8 cellular contexts compared by ENCODE assay signal in the genomic region with DNA sequence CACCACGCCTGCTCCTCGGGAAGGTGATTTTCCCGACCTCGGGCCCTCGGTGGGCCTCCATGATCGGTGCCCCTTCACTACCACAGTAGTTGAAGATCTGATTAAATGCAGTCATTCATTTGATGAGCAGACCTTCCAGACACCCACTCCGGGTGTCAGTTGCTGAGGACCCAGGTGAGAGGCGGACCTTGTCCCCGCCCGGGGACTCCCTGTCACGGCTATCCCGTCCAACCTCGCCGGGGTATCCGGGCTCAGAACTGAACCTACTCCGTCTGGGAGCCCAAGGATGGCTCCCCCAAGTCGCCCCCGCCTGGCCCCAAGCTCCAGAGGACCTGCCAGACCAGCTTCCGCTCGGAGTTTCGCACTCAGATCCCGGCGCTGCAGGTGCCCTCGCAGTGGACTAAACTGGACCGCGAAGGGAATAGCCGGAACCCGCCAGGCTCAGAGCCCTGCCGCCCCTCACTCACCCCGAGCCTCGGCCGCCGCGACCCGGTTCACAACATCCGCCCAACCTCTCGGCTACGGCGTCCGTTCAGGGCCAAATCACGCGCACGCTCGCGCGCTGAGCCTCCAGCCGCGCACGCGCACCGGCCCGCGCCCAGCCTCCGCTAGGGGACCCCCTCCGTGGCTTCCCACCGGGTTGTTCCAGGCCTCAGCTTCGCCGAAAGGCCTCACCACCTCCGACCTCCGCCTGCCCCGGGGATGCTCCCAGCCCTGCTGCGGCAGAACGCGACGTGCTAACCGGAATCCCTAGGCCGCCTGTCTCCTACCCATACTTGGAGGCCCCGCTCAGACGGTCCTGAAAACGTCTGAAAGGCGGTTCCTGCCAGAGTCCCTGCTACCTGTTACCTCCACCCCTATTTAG. TPM values are rescaled to one million over a fixed set of nuclear protein-coding genes. Genes with fewer than 3 reads are reported as not detected.
DNase-seq lines count a peak whose midpoint lies in the region; ATAC-seq and TF ChIP-seq lines count a peak whose summit lies in the region.

No MANE protein-coding gene starts in this region.

- peak overlapping the region; percentile 86 for H3K27ac ChIP-seq in IMR-90 (ENCODE audit: insufficient read depth, low read length)
- peak overlapping the region; percentile 39 for H3K27ac ChIP-seq in OCI-LY3 (ENCODE audit: low read length)

- H3K4ac ChIP-seq in IMR-90 (ENCODE audit: low read depth, low read length) = peak overlapping the region; percentile 91

- H3K27me3 ChIP-seq in IMR-90 (ENCODE audit: control insufficient read depth, insufficient read depth, low read length) (no peaks in the 10 kb centered on the region), OCI-LY3 (ENCODE audit: low read depth, low read length) (no peaks in the 10 kb centered on the region), mucosa of stomach (ENCODE audit: control insufficient read depth, insufficient read depth, low read length) (no peaks in the 10 kb centered on the region)

- H2BK20ac ChIP-seq in IMR-90 (ENCODE audit: low read depth, low read length) = no peak overlapping the region

- peak overlapping the region; percentile 13; the same call in 1 of the 3 replicates for H2BK15ac ChIP-seq in IMR-90 (ENCODE audit: low read depth, low read length)

- peak overlapping the region; percentile 74 for H3K4me3 ChIP-seq in IMR-90 (ENCODE audit: insufficient read depth, low read depth, low read length)
- peak overlapping the region; percentile 80 for H3K4me3 ChIP-seq in OCI-LY3 (ENCODE audit: low read length)
- H3K4me3 ChIP-seq in mucosa of stomach (ENCODE audit: low read length) = peak overlapping the region; percentile 98

- H4K20me1 ChIP-seq in IMR-90 (ENCODE audit: insufficient read depth, low read length) (no peaks in the 10 kb centered on the region; the same call in 1 of the 2 replicates), OCI-LY3 (ENCODE audit: insufficient read depth, low read length) (no peaks in the 10 kb centered on the region)

- peaks cover 19% of the 10 kb centered on the region for H3K79me2 ChIP-seq in OCI-LY3 (ENCODE audit: low read length)

- CTCF ChIA-PET in IMR-90 (lab: Yijun Ruan, JAX) = no interaction called here

- in situ Hi-C loops in IMR-90 (cut with MboI; ENCODE audit: low sequenced_read_pairs) = no loop called here

- DNase-seq in DMS153 treated with DMSO at 0.1 percent for 48 hours (lab: John Stamatoyannopoulos, UW; ENCODE audit: unreplicated experiment) = peak; percentile 99
- DNase-seq in IMR-90 = peak; percentile 92
- DNase-seq in activated T-cell treated with anti-CD3 and anti-CD28 coated beads for 4 hours = peak; percentile 99
- DNase-seq in stimulated activated CD8-positive, alpha-beta memory T cell treated with anti-CD3 and anti-CD28 coated beads, Interleukin-4, amount 100 ng/mL, for 4 hours (ENCODE audit: low read depth in 2 of 2, low spot score in 1 of 2) = peak; percentile 97 to 99

- peak overlapping the region; percentile 89 for H3K9ac ChIP-seq in IMR-90 (ENCODE audit: low read depth, low read length)
- H3K9ac ChIP-seq in OCI-LY3 (ENCODE audit: low read length) = peak overlapping the region; percentile 79
- peak overlapping the region; percentile 98 for H3K9ac ChIP-seq in mucosa of stomach (ENCODE audit: low read length)

- peak overlapping the region; percentile 99 for H4K5ac ChIP-seq in IMR-90 (ENCODE audit: low read depth, low read length)

- TF ChIP-seq RAD21 in IMR-90 (IDR thresholded peaks at IDR 0.05; ENCODE audit: low read length) = peak; percentile 16

- peak overlapping the region; percentile 74 for H2AK9ac ChIP-seq in IMR-90 (replicated peaks; ENCODE audit: low read depth, low read length, poor library complexity)

- peak overlapping the region; percentile 27 for H2AK5ac ChIP-seq in IMR-90 (ENCODE audit: low read depth, low read length)

- H3K18ac ChIP-seq in IMR-90 (ENCODE audit: low read depth, low read length) = peak overlapping the region; percentile 82

- peak overlapping the region; percentile 85 for H2BK5ac ChIP-seq in IMR-90 (ENCODE audit: low read depth, low read length, poor library complexity, severe bottlenecking)

- peak overlapping the region; percentile 85 for H3K14ac ChIP-seq in IMR-90 (replicated peaks; ENCODE audit: low read depth, low read length)

- peak; percentile 69; the same call in 1 of the 2 replicates for TF ChIP-seq POLR2A in IMR-90 (IDR thresholded peaks at IDR 0.05; ENCODE audit: low read depth, low read length)

- ATAC-seq in GM21576 (IDR thresholded peaks at IDR 0.05; ENCODE audit: unreplicated experiment) (peak; percentile 76), IMR-90 (ENCODE audit: low read depth) (peak; percentile 96), esophagus mucosa (peak; percentile 79)

- peak overlapping the region; percentile 97 to 99 for H4K8ac ChIP-seq in IMR-90 (ENCODE audit: low read depth in 2 of 2, low read length in 2 of 2)

- peak overlapping the region; percentile 95 for H4K91ac ChIP-seq in IMR-90 (ENCODE audit: insufficient read depth, low read depth, low read length)

- no TSS peak for BruUV-seq in IMR-90 (replicated peaks; lab: Mats Ljungman, UMichigan)

- TF ChIP-seq CTCF in IMR-90 (conservative IDR thresholded peaks at IDR 0.05; ENCODE audit: low read depth, low read length) = peak; percentile 50
- TF ChIP-seq CTCF in OCI-LY3 (IDR thresholded peaks at IDR 0.05; ENCODE audit: low read depth, low read length) = peak; percentile 48

- 3% methylated on average over 55 of the region's 71 CpGs; no CpG with 5 or more reads in 1 of the 2 experiments for WGBS in IMR-90 (ENCODE audit: extremely low coverage in 2 of 2, insufficient read length in 1 of 2), 2 experiments

- peak overlapping the region; percentile 87 for H3K4me2 ChIP-seq in IMR-90 (ENCODE audit: low read depth, low read length)
- peak overlapping the region; percentile 61 for H3K4me2 ChIP-seq in OCI-LY3 (ENCODE audit: low read length)

- peak overlapping the region; percentile 68; the same call in 1 of the 2 replicates for H2BK120ac ChIP-seq in IMR-90 (ENCODE audit: low read depth, low read length)

- H3K9me1 ChIP-seq in IMR-90 (ENCODE audit: insufficient read depth, low read length) = peaks cover 2% of the 10 kb centered on the region; the same call in 1 of the 2 replicates

- peak overlapping the region; percentile 76 for H3K56ac ChIP-seq in IMR-90 (ENCODE audit: extremely low read depth, insufficient read depth, low read length)

- no peaks in the 10 kb centered on the region for H3K9me3 ChIP-seq in IMR-90 (ENCODE audit: control insufficient read depth, insufficient read depth, low read length)
- H3K9me3 ChIP-seq in OCI-LY3 (ENCODE audit: insufficient read depth, low read length) = no peaks in the 10 kb centered on the region
- H3K9me3 ChIP-seq in mucosa of stomach (ENCODE audit: control insufficient read depth, low read length) = no peaks in the 10 kb centered on the region

- dilution Hi-C loops in IMR-90 (cut with HindIII; ENCODE audit: low sequenced_read_pairs, unreplicated experiment) = no loop called here

- intact Hi-C loops in IMR-90 (cut with micrococcal nuclease) = no loop called here

- peak overlapping the region; percentile 56; the same call in 1 of the 2 replicates for H3K23ac ChIP-seq in IMR-90 (ENCODE audit: low read depth, low read length)

- peaks cover 8% of the 10 kb centered on the region for H3K4me1 ChIP-seq in IMR-90 (ENCODE audit: control insufficient read depth, insufficient read depth, low read length)
- peaks cover 15% of the 10 kb centered on the region for H3K4me1 ChIP-seq in OCI-LY3 (ENCODE audit: low read length)
- H3K4me1 ChIP-seq in mucosa of stomach (ENCODE audit: control insufficient read depth, insufficient read depth, low read length) = peaks cover 24% of the 10 kb centered on the region

- POLR2A ChIA-PET in IMR-90 (lab: Charles Lee; ENCODE audit: unreplicated experiment) = no interaction called here

- H3K36me3 ChIP-seq in IMR-90 (ENCODE audit: control insufficient read depth, insufficient read depth, low read length) (no peaks in the 10 kb centered on the region), OCI-LY3 (replicated peaks; ENCODE audit: low read depth, low read length) (no peaks in the 10 kb centered on the region), mucosa of stomach (ENCODE audit: control insufficient read depth, insufficient read depth, low read length) (no peaks in the 10 kb centered on the region)

- H3K79me1 ChIP-seq in IMR-90 (ENCODE audit: low read depth in 1 of 2, low read length in 2 of 2) = peaks cover 18 to 37% of the 10 kb centered on the region in 2 experiments

- H2AFZ ChIP-seq in IMR-90 (replicated peaks; ENCODE audit: low read length, poor library complexity) (peak overlapping the region; percentile 96), OCI-LY3 (ENCODE audit: low read depth, low read length) (peak overlapping the region; percentile 75)

TF ChIP-seq in IMR-90, 13 proteins besides CTCF, POLR2A, EP300 and RAD21 (continues in another document):
- TF ChIP-seq CHD1 (IDR thresholded peaks at IDR 0.05; ENCODE audit: low read depth, low read length) = peak; percentile 85
- TF ChIP-seq RFX5 (IDR thresholded peaks at IDR 0.05; ENCODE audit: low read depth, low read length) = no peak
- peak; percentile 90 for TF ChIP-seq MXI1 (IDR thresholded peaks at IDR 0.05; ENCODE audit: borderline replicate concordance, low read depth, low read length)
- TF ChIP-seq MAZ (IDR thresholded peaks at IDR 0.05; ENCODE audit: borderline replicate concordance, low read depth, low read length) = peak; percentile 84; the same call in 1 of the 2 replicates
- TF ChIP-seq SMC3 (IDR thresholded peaks at IDR 0.05; ENCODE audit: low read depth, low read length) = 0 out of 2 replicates have a peak, but pooled peaks have one; percentile 4
- TF ChIP-seq BHLHE40 (IDR thresholded peaks at IDR 0.05; ENCODE audit: low read depth, low read length) = peak; percentile 74
- no peak for TF ChIP-seq CEBPB (IDR thresholded peaks at IDR 0.05; ENCODE audit: low read depth, low read length)
- TF ChIP-seq USF2 (IDR thresholded peaks at IDR 0.05; ENCODE audit: low read depth, low read length) = peak; percentile 30; the same call in 1 of the 2 replicates
- no peak for TF ChIP-seq NFE2L2 (IDR thresholded peaks at IDR 0.05; ENCODE audit: low read depth, low read length)

RNA-seq across cellular contexts. Expression of gene RNU1-3, which starts 22.3 kb away (rescaled TPM):
- total RNA-seq in IMR-90 (2012; rRNA removed) = under 0.01 TPM in 2 replicates
- not detected in 2 replicates for polyA plus RNA-seq in IMR-90 (2012; rRNA removed)
- polyA plus RNA-seq in IMR-90 (2012; cell fraction: cytosol; rRNA removed) = not detected in 2 replicates
- polyA plus RNA-seq in IMR-90 (2012; cell fraction: nucleus; rRNA removed; ENCODE audit: low replicate concordance) = not detected in 2 replicates
- total RNA-seq in esophagus mucosa = 6,387 TPM

RNA-seq across cellular contexts. Expression of gene NBPF1, which starts 31.0 kb away (rescaled TPM):
- total RNA-seq in IMR-90 (2012; rRNA removed) = 25.3 and 28.3 TPM in 2 replicates
- polyA plus RNA-seq in IMR-90 (2012; rRNA removed) = 17.1 and 18.8 TPM in 2 replicates
- polyA plus RNA-seq in IMR-90 (2012; cell fraction: cytosol; rRNA removed) = 8.8 and 12.8 TPM in 2 replicates
- 23.2 and 44.6 TPM in 2 replicates for polyA plus RNA-seq in IMR-90 (2012; cell fraction: nucleus; rRNA removed; ENCODE audit: low replicate concordance)
- 24.7 TPM for total RNA-seq in esophagus mucosa

Comparison
In these comparisons a context has a peak if more than half of its experiments do, and no peak if none do; other contexts are left out.
1. Peak in every context shown above with its lines: DNase-seq, ATAC-seq, H3K4me3 ChIP-seq and H3K27ac ChIP-seq.
2. RNA of gene RNU1-3, which starts 22.3 kb away (total RNA-seq): 6,387 TPM in esophagus mucosa (single experiment); under 0.01 TPM in IMR-90; every median in the first group is over 1,000 times any median in the second.